30 cellular contexts compared by ENCODE assay signal in the genomic region with DNA sequence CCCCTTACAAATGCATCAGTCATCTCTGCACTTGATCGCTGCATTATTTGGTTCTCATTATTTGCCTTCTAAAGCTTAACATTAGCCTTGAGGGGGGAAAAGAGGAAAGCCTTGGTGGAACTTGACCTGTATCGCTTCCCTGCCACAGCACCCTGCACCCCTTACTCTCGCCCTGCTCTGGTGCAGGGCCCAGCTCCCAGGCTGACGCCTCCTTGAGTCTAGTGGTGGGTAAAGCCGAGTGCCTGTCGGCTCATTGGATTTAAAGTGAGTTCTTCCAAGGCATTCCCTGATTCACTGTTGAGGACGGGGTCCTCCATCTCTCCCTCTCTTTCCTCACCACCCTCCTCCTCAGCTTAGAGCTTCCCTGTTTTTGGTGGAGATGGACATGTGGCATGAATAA.
"Had no signal": no experiment of that assay in that cellular context is flagged by ENCODE, and none has a peak within 500 bp of the region (broad histone marks: within the 10 kb centered on the region; RNA-seq: fewer than 3 reads in every experiment).

No MANE protein-coding gene starts in this region.

- H3K36me3 Mint-ChIP-seq: immature natural killer cell; naive thymus-derived CD4-positive, alpha-beta T cell; stimulated activated naive B cell treated with anti-CD40 and anti-IgM and Interleukin-4, amounts not matched to agents 10 μg/mL and 1 μg/mL and 100 μg/mL, for 72 hours had no signal

- DNase-seq: heart left ventricle; hypothalamus; immature natural killer cell; kidney; left colon; left lung; lower lobe of right lung; midbrain; mucosa of descending colon; naive thymus-derived CD4-positive, alpha-beta T cell; nephron progenitor cell; nucleus accumbens; pancreas; posterior cingulate gyrus; retina; right cardiac atrium; stimulated activated CD4-positive, alpha-beta T cell treated with anti-CD3 and anti-CD28 coated beads, Interleukin-12 subunit alpha, Interleukin-12 subunit beta, amount 100 ng/mL, for 4 hours; stimulated activated CD4-positive, alpha-beta T cell treated with anti-CD3 and anti-CD28 coated beads, Interleukin-15, amount 100 ng/mL, for 24 hours; stimulated activated CD4-positive, alpha-beta T cell treated with anti-CD3 and anti-CD28 coated beads, Interleukin-2, amount 100 ng/mL, for 24 hours; stimulated activated CD4-positive, alpha-beta T cell treated with anti-CD3 and anti-CD28 coated beads, Interleukin-4, amount 100 ng/mL, for 1 hour; stimulated activated naive B cell treated with anti-CD40 and anti-IgM and Interleukin-4, amounts not matched to agents 10 μg/mL and 1 μg/mL and 100 μg/mL, for 72 hours; stimulated activated naive CD8-positive, alpha-beta T cell treated with anti-CD3 and anti-CD28 coated beads, Interleukin-15, Interleukin-2, amounts not matched to agents 100 U/mL and 50 U/mL, for 24 hours; stomach; testis; thyroid gland; transverse colon; upper lobe of right lung had no signal

- H3K4me3 Mint-ChIP-seq: immature natural killer cell; naive thymus-derived CD4-positive, alpha-beta T cell; nephron progenitor cell; stimulated activated naive B cell treated with anti-CD40 and anti-IgM and Interleukin-4, amounts not matched to agents 10 μg/mL and 1 μg/mL and 100 μg/mL, for 72 hours had no signal

- ATAC-seq: heart left ventricle; left colon; left lung; lower lobe of right lung; mucosa of descending colon; naive thymus-derived CD4-positive, alpha-beta T cell; pancreas; right cardiac atrium; sciatic nerve; stimulated activated naive B cell treated with anti-CD40 and anti-IgM and Interleukin-4, amounts not matched to agents 10 μg/mL and 1 μg/mL and 100 μg/mL, for 72 hours; stimulated activated naive CD8-positive, alpha-beta T cell treated with anti-CD3 and anti-CD28 coated beads, Interleukin-15, Interleukin-2, amounts not matched to agents 100 U/mL and 50 U/mL, for 24 hours; upper lobe of right lung had no signal

- H3K36me3 ChIP-seq: heart left ventricle, left lung, lower lobe of right lung, pancreas, prostate gland, stomach, thyroid gland, transverse colon, upper lobe of right lung had no signal

- H3K4me3 ChIP-seq: heart left ventricle, left lung, lower lobe of right lung, mucosa of descending colon, pancreas, prostate gland, skin epidermis, stomach, testis, thyroid gland, transverse colon, upper lobe of right lung had no signal

- H3K9me3 Mint-ChIP-seq: immature natural killer cell; stimulated activated naive B cell treated with anti-CD40 and anti-IgM and Interleukin-4, amounts not matched to agents 10 μg/mL and 1 μg/mL and 100 μg/mL, for 72 hours had no signal

- H3K27me3 ChIP-seq: heart left ventricle, left lung, pancreas, stomach, testis, thyroid gland, transverse colon, upper lobe of right lung had no signal

- H3K27ac ChIP-seq: heart left ventricle, left lung, lower lobe of right lung, pancreas, prostate gland, skin epidermis, stomach, testis, thyroid gland, transverse colon, upper lobe of right lung had no signal

- H3K27ac Mint-ChIP-seq: immature natural killer cell; naive thymus-derived CD4-positive, alpha-beta T cell; nephron progenitor cell; stimulated activated naive B cell treated with anti-CD40 and anti-IgM and Interleukin-4, amounts not matched to agents 10 μg/mL and 1 μg/mL and 100 μg/mL, for 72 hours had no signal

- H3K4me1 ChIP-seq: left lung, lower lobe of right lung, pancreas, prostate gland, stomach, testis, thyroid gland, transverse colon, upper lobe of right lung had no signal

- H3K9me3 ChIP-seq: lower lobe of right lung, mucosa of descending colon, pancreas, prostate gland, stomach, testis, thyroid gland, transverse colon, upper lobe of right lung had no signal

- H3K4me1 Mint-ChIP-seq: immature natural killer cell; stimulated activated naive B cell treated with anti-CD40 and anti-IgM and Interleukin-4, amounts not matched to agents 10 μg/mL and 1 μg/mL and 100 μg/mL, for 72 hours had no signal
